Comparison of ENCODE assay signal across 8 cellular contexts in genomic region chr3:48504051-48504946, GRCh38. TPM values are rescaled to one million over a fixed set of nuclear protein-coding genes. Genes with fewer than 3 reads are reported as not detected.
DNase-seq lines count a peak whose midpoint lies in the region; ATAC-seq and TF ChIP-seq lines count a peak whose summit lies in the region.

Gene SHISA5 (minus strand): TSS chr3:48504174. CDS start chr3:48504094, 80 bp downstream.

- DNase-seq in A673 (ENCODE audit: low spot score) (peak; percentile 35), RKO (ENCODE audit: low spot score) (peak; percentile 52), foreskin keratinocyte (no peak), neural crest cell (ENCODE audit: low read depth, low spot score) (peak; percentile 38)
- DNase-seq in activated gamma-delta T cell treated with anti-CD3 and anti-CD28 coated beads, Interleukin-2, amount 50 U/mL, for 16 hours (ENCODE audit: low read depth): peak; percentile 23

- intact Hi-C loops in A673 (cut with micrococcal nuclease; ENCODE audit: unreplicated experiment): no loop called here

- H3K36me3 ChIP-seq in A673 (ENCODE audit: insufficient read depth, low read length, poor library complexity, severe bottlenecking): no peaks in the 10 kb centered on the region

- H3K36me3 Mint-ChIP-seq in neural crest cell (ENCODE audit: low read depth): no peaks in the 10 kb centered on the region

- peak within 1 kb of the TSS; percentile 50 for H3K4me3 ChIP-seq in A673 (ENCODE audit: low read depth, low read length, poor library complexity, severe bottlenecking)

- peak within 1 kb of the TSS; percentile 88 for H3K4me3 Mint-ChIP-seq in neural crest cell

- no peak within 1 kb of the TSS for H3K27ac Mint-ChIP-seq in neural crest cell (ENCODE audit: unreplicated experiment)

- H3K27ac ChIP-seq in A673 (ENCODE audit: low read depth, low read length, poor library complexity, severe bottlenecking): peak within 1 kb of the TSS; percentile 37
- peak within 1 kb of the TSS; percentile 8 for H3K27ac ChIP-seq in foreskin keratinocyte
- peak within 1 kb of the TSS; percentile 89 for H3K27ac ChIP-seq in temporal lobe (ENCODE audit: low read depth, low read length)

- no peak for TF ChIP-seq CTCF in A673 (conservative IDR thresholded peaks at IDR 0.05; ENCODE audit: low read depth, low read length)
- no peak for TF ChIP-seq CTCF in foreskin keratinocyte (conservative IDR thresholded peaks at IDR 0.05)
- no peak for TF ChIP-seq CTCF in neural crest cell (conservative IDR thresholded peaks at IDR 0.05)

- H3K9me3 ChIP-seq in A673 (ENCODE audit: low read depth, low read length, poor library complexity, severe bottlenecking): no peaks in the 10 kb centered on the region

- no TSS peak for BruUV-seq in A673 (replicated peaks; lab: Mats Ljungman, UMichigan)

- H3K9me3 Mint-ChIP-seq in neural crest cell: no peaks in the 10 kb centered on the region

- H3K27me3 ChIP-seq in A673 (replicated peaks; ENCODE audit: insufficient read depth, low read depth, low read length, poor library complexity) (no peaks in the 10 kb centered on the region), foreskin keratinocyte (no peaks in the 10 kb centered on the region)

- ATAC-seq in GM19351 (IDR thresholded peaks at IDR 0.05; ENCODE audit: unreplicated experiment) (peak; percentile 54), foreskin keratinocyte (peak; percentile 1), HG03025 (IDR thresholded peaks at IDR 0.05; ENCODE audit: low FRiP score, unreplicated experiment) (no peak)

- H3K4me1 ChIP-seq in A673 (ENCODE audit: insufficient read depth, low read length, poor library complexity, severe bottlenecking) (peaks cover 5% of the 10 kb centered on the region), foreskin keratinocyte (peaks cover 6% of the 10 kb centered on the region)

- peaks cover 6% of the 10 kb centered on the region for H3K4me1 Mint-ChIP-seq in neural crest cell

- CTCF ChIA-PET in A673 (lab: Charles Lee): no interaction called here

- POLR2A ChIA-PET in A673 (lab: Charles Lee; ENCODE audit: low non-redundant PET): no interaction called here

- H3K27me3 Mint-ChIP-seq in neural crest cell (ENCODE audit: low read depth): no peaks in the 10 kb centered on the region

RNA-seq across cellular contexts. Expression of gene SHISA5, which starts in this region (rescaled TPM):
- total RNA-seq in A673 (2021) (61.8 and 63.5 TPM in 2 replicates), foreskin keratinocyte (262 and 284 TPM in 2 replicates), neural crest cell (117 and 124 TPM in 2 replicates), temporal lobe (47.5 TPM)
- 280 TPM in 2 replicates for polyA plus RNA-seq in foreskin keratinocyte

Comparison
In these comparisons a context has a peak if more than half of its experiments do, and no peak if none do; other contexts are left out.
1. DNase-seq: peak in A673 (single experiment), RKO (single experiment), activated gamma-delta T cell treated with anti-CD3 and anti-CD28 coated beads, Interleukin-2, amount 50 U/mL, for 16 hours (single experiment) and neural crest cell (single experiment); none in foreskin keratinocyte (0 of 2).
2. H3K27ac ChIP-seq: peak in every context shown above with its lines; median percentile 89 in temporal lobe; 37 in A673; 8 in foreskin keratinocyte.